9 cellular contexts compared by ENCODE assay signal in the genomic region with DNA sequence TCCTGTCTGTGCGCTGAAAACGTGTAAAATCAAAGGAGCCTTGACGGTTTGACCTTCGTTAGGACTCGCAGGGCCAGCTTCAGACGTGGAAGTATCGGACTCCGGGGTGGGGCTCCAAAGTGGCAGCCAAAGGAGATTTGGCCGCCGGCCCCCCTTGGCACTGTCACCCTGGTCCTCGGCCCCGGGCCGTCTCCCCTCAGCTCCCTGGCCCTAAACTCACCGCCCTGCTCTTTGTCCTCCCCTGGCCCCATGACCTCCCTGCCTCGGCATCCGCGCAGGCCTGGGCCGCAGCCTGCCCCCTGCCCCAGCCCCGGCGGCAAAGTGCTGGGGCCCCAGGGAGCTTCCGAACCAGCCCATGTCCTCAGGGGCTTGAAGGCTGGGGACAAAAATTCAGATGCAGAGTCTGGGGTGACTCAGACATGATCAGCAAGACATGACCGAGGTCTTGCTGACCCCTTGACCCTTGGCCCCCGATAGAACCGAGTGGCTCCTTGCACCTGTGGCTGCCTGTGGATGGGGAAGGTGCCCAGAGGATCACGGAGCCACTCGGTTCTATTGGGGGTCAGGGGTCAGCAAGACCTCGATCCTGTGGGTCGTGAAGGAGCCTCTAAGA. TPM values are rescaled to one million over a fixed set of nuclear protein-coding genes. Genes with fewer than 3 reads are reported as not detected.
DNase-seq lines count a peak whose midpoint lies in the region; ATAC-seq and TF ChIP-seq lines count a peak whose summit lies in the region.
"Had no signal": no experiment of that assay in that cellular context is flagged by ENCODE, and none has a peak within 500 bp of the region (broad histone marks: within the 10 kb centered on the region; RNA-seq: fewer than 3 reads in every experiment).

No MANE protein-coding gene starts in this region.

- H3K4me3 Mint-ChIP-seq in endothelial cell (ENCODE audit: unreplicated experiment): peak overlapping the region; percentile 79
- peak overlapping the region; percentile 90 for H3K4me3 Mint-ChIP-seq in natural killer cell

- peaks cover 21% of the 10 kb centered on the region for H3K27me3 Mint-ChIP-seq in endothelial cell (ENCODE audit: unreplicated experiment)
- peaks cover 0 to 2% of the 10 kb centered on the region in 2 donors for H3K27me3 Mint-ChIP-seq in natural killer cell (ENCODE audit: low read depth in 2 of 2)

- H3K9me3 ChIP-seq in BE2C: no peaks in the 10 kb centered on the region
- no peaks in the 10 kb centered on the region for H3K9me3 ChIP-seq in MM.1S (replicated peaks; ENCODE audit: insufficient read depth, low read length)

- H3K27me3 ChIP-seq in BE2C (no peaks in the 10 kb centered on the region), MM.1S (replicated peaks; ENCODE audit: insufficient read depth, low read length) (peaks cover 9% of the 10 kb centered on the region)

- H3K9me2 ChIP-seq in MM.1S (replicated peaks; ENCODE audit: insufficient read depth, low read length): no peaks in the 10 kb centered on the region

- peak overlapping the region; percentile 67; the same call in 1 of the 2 replicates for H3K9ac ChIP-seq in MM.1S (ENCODE audit: low read length)

- H3K9me3 Mint-ChIP-seq in endothelial cell (ENCODE audit: unreplicated experiment): no peaks in the 10 kb centered on the region
- H3K9me3 Mint-ChIP-seq in natural killer cell: no peaks in the 10 kb centered on the region

- no peak for ATAC-seq in natural killer cell
- no peak for ATAC-seq in HG03135 (IDR thresholded peaks at IDR 0.05; ENCODE audit: unreplicated experiment)

- no peak for DNase-seq in BE2C
- DNase-seq in MM.1S: peak; percentile 2
- DNase-seq in endothelial cell (ENCODE audit: low spot score): no peak
- DNase-seq in natural killer cell: no peak
- no peak for DNase-seq in HCEC 1CT
- no peak for DNase-seq in GM19240 (ENCODE audit: insufficient read length, low spot score)
- no peak for DNase-seq in dedifferentiated amniotic fluid mesenchymal stem cell (ENCODE audit: extremely low spot score)
- DNase-seq: SHP77 had no signal

- peak overlapping the region; percentile 84 for H3K4me2 ChIP-seq in MM.1S (ENCODE audit: low read depth, low read length)

- H3K4me1 Mint-ChIP-seq in endothelial cell (ENCODE audit: unreplicated experiment) (no peaks in the 10 kb centered on the region), natural killer cell (peaks cover 2 to 9% of the 10 kb centered on the region in 2 donors)

- no peak overlapping the region for H3K27ac ChIP-seq in MM.1S (ENCODE audit: low read length)

- H3K4me3 ChIP-seq in BE2C (ENCODE audit: low read depth, low read length) (peak overlapping the region; percentile 53), MM.1S (ENCODE audit: low read length) (peak overlapping the region; percentile 64)

- no peaks in the 10 kb centered on the region for H4K20me1 ChIP-seq in MM.1S (ENCODE audit: insufficient read depth, low read length)

- H3F3A ChIP-seq in MM.1S (ENCODE audit: insufficient read depth, low read length): peaks cover 10% of the 10 kb centered on the region; the same call in 1 of the 2 replicates

- peak overlapping the region; percentile 57; the same call in 1 of the 2 replicates for H2AFZ ChIP-seq in MM.1S (ENCODE audit: low read length)

- TF ChIP-seq CTCF in BE2C (IDR thresholded peaks at IDR 0.05; ENCODE audit: low read depth, low read length) (no peak), MM.1S (IDR thresholded peaks at IDR 0.05; ENCODE audit: low read length) (no peak), endothelial cell (IDR thresholded peaks at IDR 0.05; ENCODE audit: unreplicated experiment) (no peak), natural killer cell (IDR thresholded peaks at IDR 0.05) (no peak)

- H3K79me2 ChIP-seq in MM.1S (ENCODE audit: low read length): peaks cover 7% of the 10 kb centered on the region; the same call in 1 of the 2 replicates

- H3K36me3 Mint-ChIP-seq in endothelial cell (ENCODE audit: low read depth, unreplicated experiment) (no peaks in the 10 kb centered on the region), natural killer cell (no peaks in the 10 kb centered on the region)

- H3K4me1 ChIP-seq in BE2C (no peaks in the 10 kb centered on the region), MM.1S (ENCODE audit: low read length) (no peaks in the 10 kb centered on the region)

- H3K27ac Mint-ChIP-seq in endothelial cell (ENCODE audit: unreplicated experiment) (no peak overlapping the region), natural killer cell (peak overlapping the region in 1 of 2 donors; percentile 71)

- intact Hi-C loops in natural killer cell (cut with micrococcal nuclease): no loop called here

- H3K36me3 ChIP-seq in BE2C: no peaks in the 10 kb centered on the region
- no peaks in the 10 kb centered on the region for H3K36me3 ChIP-seq in MM.1S (replicated peaks; ENCODE audit: insufficient read depth, low read length)

RNA-seq across cellular contexts. Expression of a gene that starts 6.9 kb away (rescaled TPM):
- 36.2 TPM for polyA plus RNA-seq in BE2C (2012; ENCODE audit: insufficient read depth, insufficient read length, low read depth)
- total RNA-seq in endothelial cell (ENCODE audit: unreplicated experiment) (29.5 TPM), natural killer cell (10 to 100 TPM; 46.1 to 52.0 (median 46.9) TPM)

RNA-seq across cellular contexts. Expression of a gene that starts 8.6 kb away (rescaled TPM):
- 3.7 TPM for polyA plus RNA-seq in BE2C (2012; ENCODE audit: insufficient read depth, insufficient read length, low read depth)
- total RNA-seq in endothelial cell (ENCODE audit: unreplicated experiment): 8.9 TPM
- total RNA-seq in natural killer cell: 10 to 100 TPM; 19.0 to 21.7 (median 20.0) TPM

RNA-seq across cellular contexts. Expression of a gene that starts 8.8 kb away (rescaled TPM):
- polyA plus RNA-seq in BE2C (2012; ENCODE audit: insufficient read depth, insufficient read length, low read depth): not detected
- total RNA-seq in endothelial cell (ENCODE audit: unreplicated experiment) (4.2 TPM), natural killer cell (1 to 10 TPM; 3.5 to 5.2 (median 5.0) TPM)

RNA-seq across cellular contexts. Expression of a gene that starts 32.1 kb away (rescaled TPM):
- polyA plus RNA-seq in BE2C (2012; ENCODE audit: insufficient read depth, insufficient read length, low read depth): 0.42 TPM
- total RNA-seq in endothelial cell (ENCODE audit: unreplicated experiment): 2.6 TPM
- total RNA-seq in natural killer cell: 1 to 10 TPM; 1.5 to 2.4 (median 2.2) TPM

RNA-seq across cellular contexts. Expression of a gene that starts 34.0 kb away (rescaled TPM):
- 195 TPM for polyA plus RNA-seq in BE2C (2012; ENCODE audit: insufficient read depth, insufficient read length, low read depth)
- total RNA-seq in endothelial cell (ENCODE audit: unreplicated experiment) (92.4 TPM), natural killer cell (10 to 100 TPM; 27.6 to 35.0 (median 30.6) TPM)
